In genomic region chr3:70738310-70738681, GRCh38 we compare ENCODE assay signal across 24 cellular contexts.
A peak's percentile ranks its signal among the peaks of the same experiment; 100 is the strongest.
DNase-seq lines count a peak whose midpoint lies in the region; ATAC-seq, FAIRE-seq and TF ChIP-seq lines count a peak whose summit lies in the region.
"Had no signal": no experiment of that assay in that cellular context is flagged by ENCODE, and none has a peak within 500 bp of the region (broad histone marks: within the 10 kb centered on the region; RNA-seq: fewer than 3 reads in every experiment).

No MANE protein-coding gene starts in this region.

- FAIRE-seq in K562 (lab: Jason Lieb, UNC): no peak
- FAIRE-seq: GM12891, kidney, small intestine had no signal

- no peaks in the 10 kb centered on the region for H3K36me3 ChIP-seq in K562 (ENCODE audit: control insufficient read depth, insufficient read depth, low read length)
- H3K36me3 ChIP-seq in right lobe of liver: no peaks in the 10 kb centered on the region
- H3K36me3 ChIP-seq: ascending aorta, neutrophil, thyroid gland had no signal

- POLR2A ChIA-PET in K562 (lab: Yijun Ruan, JAX): no interaction called here

- TF ChIP-seq POLR2A in K562 (conservative IDR thresholded peaks at IDR 0.05) (no peak), right lobe of liver (IDR thresholded peaks at IDR 0.05) (no peak)

- TF ChIP-seq EP300 in K562 (IDR thresholded peaks at IDR 0.05; ENCODE audit: low read length): no peak

- intact Hi-C loops in K562 (cut with micrococcal nuclease) (no loop called here), right lobe of liver (cut with DNase I) (no loop called here)

- H3K9me3 ChIP-seq in K562 (replicated peaks; ENCODE audit: control insufficient read depth, insufficient read depth, low read depth, low read length): no peaks in the 10 kb centered on the region
- H3K9me3 ChIP-seq in right lobe of liver: no peaks in the 10 kb centered on the region
- H3K9me3 ChIP-seq: ascending aorta, neutrophil, thyroid gland had no signal

- peak; percentile 28 for DNase-seq in DMS53 treated with DMSO at 0.1 percent for 48 hours (lab: John Stamatoyannopoulos, UW; ENCODE audit: unreplicated experiment)
- no peak for DNase-seq in LNCaP clone FGC (ENCODE audit: low read depth)
- DNase-seq in K562 (ENCODE audit: extremely low read depth in 1 of 4, low spot score in 3 of 4): no peak
- no peak for DNase-seq in right lobe of liver
- DNase-seq in iPS-NIHi7 (ENCODE audit: extremely low spot score): no peak
- no peak for DNase-seq in DMS79 treated with DMSO at 0.1 percent for 48 hours (lab: John Stamatoyannopoulos, UW)
- DNase-seq in substantia nigra (lab: John Stamatoyannopoulos, UW): no peak
- DNase-seq: activated CD4-positive, alpha-beta T cell treated with anti-CD3 and anti-CD28 coated beads for 36 hours; activated T-cell treated with anti-CD3 and anti-CD28 coated beads, Interleukin-2, amount 50 U/mL, for 72 hours; CD8-positive, alpha-beta T cell; Karpas-422; kidney; NCI-H1048; NCI-H1930; NCI-H446 treated with DMSO at 0.1 percent for 48 hours; NK-92 treated with Interleukin-12 subunit alpha and Interleukin-12 subunit beta, amount 100 ng/mL, for 24 hours; small intestine; stimulated activated CD4-positive, alpha-beta T cell treated with anti-CD3 and anti-CD28 coated beads, Interleukin-2, amount 100 ng/mL, for 48 hours; stimulated activated naive CD8-positive, alpha-beta T cell treated with anti-CD3 and anti-CD28 coated beads, Interleukin-15, Interleukin-2, amounts not matched to agents 100 U/mL and 50 U/mL, for 24 hours; thyroid gland had no signal

- CTCF ChIA-PET in K562 (lab: Yijun Ruan, JAX; ENCODE audit: low intra/inter-chr PET ratio): no interaction called here

- BruUV-seq in K562 (replicated peaks; lab: Mats Ljungman, UMichigan): no TSS peak

- H3K9ac ChIP-seq in K562 (ENCODE audit: insufficient read depth in 1 of 2, low read depth in 2 of 2, low read length in 2 of 2): no peak overlapping the region

- no peaks in the 10 kb centered on the region for H3K79me2 ChIP-seq in K562 (ENCODE audit: control insufficient read depth, insufficient read depth, low read length)

- TF ChIP-seq CTCF in LNCaP clone FGC (IDR thresholded peaks at IDR 0.05; ENCODE audit: control insufficient read depth, extremely low read depth, insufficient read depth) (no peak), K562 (IDR thresholded peaks at IDR 0.05 in 2 of 3, conservative IDR thresholded peaks at IDR 0.05 in 1 of 3; ENCODE audit: insufficient read depth in 2 of 3, low read depth in 1 of 3, low read length in 3 of 3) (no peak), right lobe of liver (IDR thresholded peaks at IDR 0.05) (no peak)

- no peaks in the 10 kb centered on the region for H3K27me3 ChIP-seq in K562 (ENCODE audit: control insufficient read depth in 2 of 2, insufficient read depth in 2 of 2, low read length in 2 of 2)
- H3K27me3 ChIP-seq in right lobe of liver: no peaks in the 10 kb centered on the region
- H3K27me3 ChIP-seq: ascending aorta, neutrophil, thyroid gland had no signal

- no peak for TF ChIP-seq RAD21 in K562 (CRISPR knock-in tag; conservative IDR thresholded peaks at IDR 0.05 in 1 of 2, IDR thresholded peaks at IDR 0.05 in 1 of 2)

- 0% methylated on average over 4 of the region's 4 CpGs for whole genome bisulfite sequencing in K562 (ENCODE audit: insufficient coverage, low coverage, missing lambda C conversion rate)
- 17% methylated on average over 4 of the region's 4 CpGs for WGBS in right lobe of liver (ENCODE audit: insufficient coverage, low coverage, low lambda C conversion rate, missing lambda C conversion rate)

- H3K4me1 ChIP-seq in K562 (replicated peaks in 1 of 2; ENCODE audit: control insufficient read depth in 2 of 2, insufficient read depth in 2 of 2, low read length in 2 of 2) (no peaks in the 10 kb centered on the region), right lobe of liver (no peaks in the 10 kb centered on the region)
- H3K4me1 ChIP-seq: ascending aorta, thyroid gland had no signal

- H3K4me2 ChIP-seq in K562 (ENCODE audit: insufficient read depth, low read length): no peak overlapping the region

- ATAC-seq in K562 (no peak), right lobe of liver (peak in 3 of 4 donors; percentile 35 to 73 (median 64)), GM19023 (IDR thresholded peaks at IDR 0.05; ENCODE audit: unreplicated experiment) (no peak)
- ATAC-seq: activated CD4-positive, alpha-beta T cell treated with anti-CD3 and anti-CD28 coated beads for 36 hours; activated T-cell treated with anti-CD3 and anti-CD28 coated beads, Interleukin-2, amount 50 U/mL, for 72 hours; CD8-positive, alpha-beta T cell; stimulated activated naive CD8-positive, alpha-beta T cell treated with anti-CD3 and anti-CD28 coated beads, Interleukin-15, Interleukin-2, amounts not matched to agents 100 U/mL and 50 U/mL, for 24 hours had no signal

- H3K9me1 ChIP-seq in K562 (ENCODE audit: control insufficient read depth, insufficient read depth, low read length): no peaks in the 10 kb centered on the region

- H2AFZ ChIP-seq in K562 (ENCODE audit: low read depth, low read length): no peak overlapping the region

- no peak overlapping the region for H3K27ac ChIP-seq in K562 (ENCODE audit: extremely low read depth, low read depth, low read length)
- H3K27ac ChIP-seq in right lobe of liver: no peak overlapping the region
- no peak overlapping the region for H3K27ac ChIP-seq in substantia nigra (ENCODE audit: low read depth, low read length, poor library complexity, severe bottlenecking)
- H3K27ac ChIP-seq: ascending aorta, neutrophil, thyroid gland had no signal

- in situ Hi-C loops in K562 (cut with MboI): no loop called here

- H4K20me1 ChIP-seq in K562 (replicated peaks; ENCODE audit: control insufficient read depth, insufficient read depth, low read length): no peaks in the 10 kb centered on the region

- H3K4me3 ChIP-seq in LNCaP clone FGC (ENCODE audit: low read depth, low read length) (peak overlapping the region; percentile 16; the same call in 1 of the 2 replicates), K562 (no peak overlapping the region), right lobe of liver (no peak overlapping the region)
- H3K4me3 ChIP-seq: ascending aorta, thyroid gland had no signal

TF ChIP-seq in K562, 482 proteins besides CTCF, POLR2A, EP300 and RAD21:
- TF ChIP-seq FOS (IDR thresholded peaks at IDR 0.05; ENCODE audit: extremely low read depth, insufficient read length) (no peak), ZBTB40 (IDR thresholded peaks at IDR 0.05) (0 out of 2 replicates have a peak, but pooled peaks have one; percentile 19), ZBTB40 (CRISPR knock-in tag; IDR thresholded peaks at IDR 0.05) (no peak), SMARCA4 (IDR thresholded peaks at IDR 0.05) (no peak), EHMT2 (IDR thresholded peaks at IDR 0.05) (no peak)

Comparison
In these comparisons a context has a peak if more than half of its experiments do, and no peak if none do; other contexts are left out.
1. ATAC-seq: peak in right lobe of liver (3 of 4); none in K562 (single experiment) and GM19023 (single experiment).